In genomic region chr1:209397910-209398309, GRCh38 we compare ENCODE assay signal across 1 cellular context.
TF ChIP-seq lines count a peak whose summit lies in the region.

No MANE protein-coding gene starts in this region.

TF ChIP-seq in IMR-90, 13 proteins besides CTCF, POLR2A, EP300 and RAD21:
- no peak for TF ChIP-seq MAZ (IDR thresholded peaks at IDR 0.05; ENCODE audit: borderline replicate concordance, low read depth, low read length)
- TF ChIP-seq SMC3 (IDR thresholded peaks at IDR 0.05; ENCODE audit: low read depth, low read length), result no peak
- TF ChIP-seq MXI1 (IDR thresholded peaks at IDR 0.05; ENCODE audit: borderline replicate concordance, low read depth, low read length), result no peak
- no peak for TF ChIP-seq CHD1 (IDR thresholded peaks at IDR 0.05; ENCODE audit: low read depth, low read length)
- TF ChIP-seq RCOR1 (IDR thresholded peaks at IDR 0.05; ENCODE audit: insufficient replicate concordance, low read length), result no peak
- no peak for TF ChIP-seq FOS (IDR thresholded peaks at IDR 0.05; ENCODE audit: low read depth, low read length)
- no peak for TF ChIP-seq CEBPB (IDR thresholded peaks at IDR 0.05; ENCODE audit: low read depth, low read length)
- TF ChIP-seq BHLHE40 (IDR thresholded peaks at IDR 0.05; ENCODE audit: low read depth, low read length), result no peak
- TF ChIP-seq ELK1 (IDR thresholded peaks at IDR 0.05; ENCODE audit: borderline replicate concordance, low read depth, low read length), result no peak
- TF ChIP-seq USF2 (IDR thresholded peaks at IDR 0.05; ENCODE audit: low read depth, low read length), result no peak
- TF ChIP-seq NFE2L2 (IDR thresholded peaks at IDR 0.05; ENCODE audit: low read depth, low read length), result no peak
- TF ChIP-seq MAFK (IDR thresholded peaks at IDR 0.05; ENCODE audit: low read depth, low read length), result no peak
- TF ChIP-seq RFX5 (IDR thresholded peaks at IDR 0.05; ENCODE audit: low read depth, low read length), result no peak
